ENCODE assay signal across 20 cellular contexts in the genomic region with DNA sequence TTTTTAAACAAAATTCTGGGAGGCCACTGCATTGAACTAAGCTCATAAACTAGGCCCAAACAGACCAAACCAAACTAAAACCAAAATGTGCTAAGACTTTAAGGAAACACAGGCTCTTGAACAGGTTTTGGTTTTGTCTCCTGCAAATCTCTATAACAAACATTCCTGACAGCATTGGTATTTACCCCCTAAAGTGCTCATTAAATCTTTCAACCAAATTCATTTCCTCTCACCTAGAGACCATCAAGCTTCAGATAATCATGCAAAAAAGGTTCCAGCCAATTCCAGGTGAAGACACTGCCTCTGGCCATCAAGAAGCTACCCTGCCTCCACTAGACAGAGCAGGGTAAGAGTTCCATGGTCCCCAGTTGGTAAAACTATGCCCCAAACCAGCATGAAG.
"Had no signal": no experiment of that assay in that cellular context is flagged by ENCODE, and none has a peak within 500 bp of the region (broad histone marks: within the 10 kb centered on the region; RNA-seq: fewer than 3 reads in every experiment).

No MANE protein-coding gene starts in this region.

- H3K9me3 ChIP-seq: mucosa of descending colon, prostate gland, suprapubic skin, thyroid gland had no signal

- H3K4me2 ChIP-seq: smooth muscle cell had no signal

- H3K4me3 ChIP-seq: lower lobe of right lung, mucosa of descending colon, prostate gland, right atrium auricular region, smooth muscle cell, suprapubic skin, thyroid gland had no signal

- H3K27ac ChIP-seq: lower lobe of right lung, prostate gland, right atrium auricular region, suprapubic skin, thyroid gland had no signal

- H3K27me3 ChIP-seq: right atrium auricular region, suprapubic skin, thyroid gland had no signal

- DNase-seq: cortex of kidney; effector memory CD8-positive, alpha-beta T cell; hypothalamus; left ventricle myocardium superior; lower lobe of right lung; mucosa of descending colon; naive B cell; stimulated activated CD4-positive, alpha-beta T cell treated with anti-CD3 and anti-CD28 coated beads, Interleukin-12 subunit alpha, Interleukin-12 subunit beta, amount 100 ng/mL, for 4 hours; stimulated activated CD4-positive, alpha-beta T cell treated with anti-CD3 and anti-CD28 coated beads, Interleukin-1b, Interleukin-23, amount 100 ng/mL, for 48 hours; stimulated activated CD4-positive, alpha-beta T cell treated with anti-CD3 and anti-CD28 coated beads, Interleukin-4, amount 100 ng/mL, for 1 hour; stimulated activated CD8-positive, alpha-beta memory T cell treated with anti-CD3 and anti-CD28 coated beads, Interleukin-4, amount 100 ng/mL, for 48 hours; stimulated activated naive CD4-positive, alpha-beta T cell; stimulated activated naive CD8-positive, alpha-beta T cell treated with anti-CD3 and anti-CD28 coated beads, Interleukin-15, amount 100 ng/mL, for 72 hours; thyroid gland had no signal

- ATAC-seq: effector memory CD8-positive, alpha-beta T cell; left ventricle myocardium superior; lower lobe of right lung; mucosa of descending colon; natural killer cell treated with Interleukin-12 subunit alpha and Interleukin-12 subunit beta and Interleukin-15 and Interleukin-18, amount 100 ng/mL, for 72 hours; sciatic nerve; stimulated activated naive CD8-positive, alpha-beta T cell treated with anti-CD3 and anti-CD28 coated beads, Interleukin-15, amount 100 ng/mL, for 72 hours had no signal

- H3K36me3 ChIP-seq: lower lobe of right lung, prostate gland, right atrium auricular region, suprapubic skin, thyroid gland had no signal

- H3K4me1 ChIP-seq: lower lobe of right lung, prostate gland, right atrium auricular region, suprapubic skin, thyroid gland had no signal
